23 cellular contexts compared by ENCODE assay signal in genomic region chr20:60035-60918, GRCh38. TPM values are rescaled to one million over a fixed set of nuclear protein-coding genes. Genes with fewer than 3 reads are reported as not detected.
DNase-seq lines count a peak whose midpoint lies in the region; ATAC-seq, FAIRE-seq and TF ChIP-seq lines count a peak whose summit lies in the region.
"Had no signal": no experiment of that assay in that cellular context is flagged by ENCODE, and none has a peak within 500 bp of the region (broad histone marks: within the 10 kb centered on the region; RNA-seq: fewer than 3 reads in every experiment).

No MANE protein-coding gene starts in this region.

- H3K9ac ChIP-seq in IMR-90 (ENCODE audit: low read depth, low read length) = peak overlapping the region; percentile 91
- no peak overlapping the region for H3K9ac ChIP-seq in K562 (ENCODE audit: insufficient read depth in 1 of 2, low read depth in 2 of 2, low read length in 2 of 2)
- H3K9ac ChIP-seq: BLaER1 had no signal

- no peaks in the 10 kb centered on the region for H3K79me1 ChIP-seq in IMR-90 (ENCODE audit: low read depth in 1 of 2, low read length in 2 of 2)

- BruUV-seq in IMR-90 (replicated peaks; lab: Mats Ljungman, UMichigan) (no TSS peak), K562 (replicated peaks; lab: Mats Ljungman, UMichigan) (no TSS peak)

- peak in 1 of 2 experiments; percentile 35 for DNase-seq in A549 (ENCODE audit: low read depth in 1 of 2, low spot score in 1 of 2)
- DNase-seq in IMR-90 = no peak
- DNase-seq in K562 (ENCODE audit: extremely low read depth in 1 of 4, low spot score in 3 of 4) = no peak
- peak; percentile 4 to 28 for DNase-seq in foreskin fibroblast
- no peak for DNase-seq in NCI-H2171 treated with DMSO at 0.1 percent for 48 hours (lab: John Stamatoyannopoulos, UW)
- no peak for DNase-seq in AG08396 (ENCODE audit: low spot score)
- DNase-seq: 8988T; Calu3; CD4-positive, alpha-beta memory T cell; H7; NCI-H1092 treated with DMSO at 0.1 percent for 48 hours; NCI-H146; NCI-H510A; NCI-H748 treated with DMSO at 0.1 percent for 48 hours; NK-92 treated with Interleukin-12 subunit alpha and Interleukin-12 subunit beta, amount 100 ng/mL, for 24 hours; SHP77 had no signal

- H3K23ac ChIP-seq in IMR-90 (ENCODE audit: low read depth, low read length) = no peak overlapping the region

- no peak overlapping the region for H2AK9ac ChIP-seq in IMR-90 (replicated peaks; ENCODE audit: low read depth, low read length, poor library complexity)

- no peaks in the 10 kb centered on the region for H3K36me3 ChIP-seq in IMR-90 (ENCODE audit: control insufficient read depth, insufficient read depth, low read length)
- no peaks in the 10 kb centered on the region for H3K36me3 ChIP-seq in K562 (ENCODE audit: control insufficient read depth, insufficient read depth, low read length)
- H3K36me3 ChIP-seq: BLaER1 had no signal

- TF ChIP-seq EP300 in A549 (IDR thresholded peaks at IDR 0.05) = no peak
- no peak for TF ChIP-seq EP300 in K562 (IDR thresholded peaks at IDR 0.05; ENCODE audit: low read length)

- H3K79me2 ChIP-seq in K562 (ENCODE audit: control insufficient read depth, insufficient read depth, low read length) = no peaks in the 10 kb centered on the region

- H3K4me1 ChIP-seq in A549 (no peaks in the 10 kb centered on the region), IMR-90 (ENCODE audit: control insufficient read depth, insufficient read depth, low read length) (peaks cover 2% of the 10 kb centered on the region; the same call in 1 of the 2 replicates), K562 (replicated peaks in 1 of 2; ENCODE audit: control insufficient read depth in 2 of 2, insufficient read depth in 2 of 2, low read length in 2 of 2) (peaks cover 0 to 3% of the 10 kb centered on the region in 2 experiments; a peak in 2 of 5 replicates)
- H3K4me1 ChIP-seq: BLaER1 had no signal

- no peak overlapping the region for H2AFZ ChIP-seq in IMR-90 (replicated peaks; ENCODE audit: low read length, poor library complexity)
- peak overlapping the region; percentile 68 for H2AFZ ChIP-seq in K562 (ENCODE audit: low read depth, low read length)

- no peaks in the 10 kb centered on the region for H3K27me3 ChIP-seq in IMR-90 (ENCODE audit: control insufficient read depth, insufficient read depth, low read length)
- no peaks in the 10 kb centered on the region for H3K27me3 ChIP-seq in K562 (ENCODE audit: control insufficient read depth in 2 of 2, insufficient read depth in 2 of 2, low read length in 2 of 2)
- H3K27me3 ChIP-seq: BLaER1 had no signal

- peak overlapping the region; percentile 86 for H2BK120ac ChIP-seq in IMR-90 (ENCODE audit: low read depth, low read length)

- POLR2A ChIA-PET in A549 (lab: Yijun Ruan, JAX) = no interaction called here
- POLR2A ChIA-PET in IMR-90 (lab: Charles Lee; ENCODE audit: unreplicated experiment) = no interaction called here
- POLR2A ChIA-PET in K562 (lab: Yijun Ruan, JAX) = no interaction called here

- intact Hi-C loops in IMR-90 (cut with micrococcal nuclease) = no loop called here
- intact Hi-C loops in K562 (cut with micrococcal nuclease) = no loop called here

- H3K27ac ChIP-seq in A549 = no peak overlapping the region
- peak overlapping the region; percentile 100 for H3K27ac ChIP-seq in IMR-90 (ENCODE audit: insufficient read depth, low read length)
- no peak overlapping the region for H3K27ac ChIP-seq in K562 (ENCODE audit: extremely low read depth, low read depth, low read length)
- H3K27ac ChIP-seq: BLaER1 had no signal

- H2BK20ac ChIP-seq in IMR-90 (ENCODE audit: low read depth, low read length) = peak overlapping the region; percentile 84; the same call in 1 of the 2 replicates

- peak overlapping the region; percentile 73; the same call in 1 of the 2 replicates for H4K91ac ChIP-seq in IMR-90 (ENCODE audit: insufficient read depth, low read depth, low read length)

- peak overlapping the region; percentile 100 for H4K5ac ChIP-seq in IMR-90 (ENCODE audit: low read depth, low read length)

- H2AK5ac ChIP-seq in IMR-90 (ENCODE audit: low read depth, low read length) = no peak overlapping the region

- H3K18ac ChIP-seq in IMR-90 (ENCODE audit: low read depth, low read length) = peak overlapping the region; percentile 100

- peak overlapping the region; percentile 71 to 94 for H4K8ac ChIP-seq in IMR-90 (ENCODE audit: low read depth in 2 of 2, low read length in 2 of 2)

- no peak overlapping the region for H3K56ac ChIP-seq in IMR-90 (ENCODE audit: extremely low read depth, insufficient read depth, low read length)

- ATAC-seq in A549 (peak; percentile 52 to 62), IMR-90 (ENCODE audit: low read depth) (peak; percentile 78), K562 (no peak), HG03432 (IDR thresholded peaks at IDR 0.05; ENCODE audit: unreplicated experiment) (no peak), HG02981 (IDR thresholded peaks at IDR 0.05; ENCODE audit: unreplicated experiment) (no peak)

- no peak for FAIRE-seq in A549 (lab: Jason Lieb, UNC)
- no peak for FAIRE-seq in K562 (lab: Jason Lieb, UNC)
- FAIRE-seq: GM12891 had no signal

- CTCF ChIA-PET in A549 (lab: Yijun Ruan, JAX) (no interaction called here), IMR-90 (lab: Yijun Ruan, JAX) (no interaction called here), K562 (lab: Yijun Ruan, JAX; ENCODE audit: low intra/inter-chr PET ratio) (no interaction called here)

- dilution Hi-C loops in IMR-90 (cut with HindIII; ENCODE audit: low sequenced_read_pairs, unreplicated experiment) = no loop called here

- no peak for TF ChIP-seq POLR2A in A549 (IDR thresholded peaks at IDR 0.05; ENCODE audit: low read length)
- TF ChIP-seq POLR2A in IMR-90 (IDR thresholded peaks at IDR 0.05; ENCODE audit: low read depth, low read length) = no peak
- no peak for TF ChIP-seq POLR2A in K562 (conservative IDR thresholded peaks at IDR 0.05)

- 26% methylated on average over 6 of the region's 6 CpGs for WGBS in A549 (ENCODE audit: missing lambda C conversion rate)
- 64 to 100% methylated on average over 2 to 5 of the region's 6 CpGs for WGBS in IMR-90 (ENCODE audit: extremely low coverage in 2 of 2, insufficient read length in 1 of 2), 2 experiments
- 34% methylated on average over 6 of the region's 6 CpGs for WGBS in K562 (ENCODE audit: insufficient coverage, low coverage, missing lambda C conversion rate)

- 0 out of 2 replicates have a peak overlapping the region, but pooled peaks have one; percentile 77 for H3K14ac ChIP-seq in IMR-90 (replicated peaks; ENCODE audit: low read depth, low read length)

- H3K4ac ChIP-seq in IMR-90 (ENCODE audit: low read depth, low read length) = peak overlapping the region; percentile 81

- H3K9me1 ChIP-seq in IMR-90 (ENCODE audit: insufficient read depth, low read length) = no peaks in the 10 kb centered on the region
- no peaks in the 10 kb centered on the region for H3K9me1 ChIP-seq in K562 (ENCODE audit: control insufficient read depth, insufficient read depth, low read length)

- TF ChIP-seq RAD21 in A549 (conservative IDR thresholded peaks at IDR 0.05 in 1 of 2, IDR thresholded peaks at IDR 0.05 in 1 of 2) (no peak), IMR-90 (IDR thresholded peaks at IDR 0.05; ENCODE audit: low read length) (no peak), K562 (CRISPR knock-in tag; conservative IDR thresholded peaks at IDR 0.05 in 1 of 2, IDR thresholded peaks at IDR 0.05 in 1 of 2) (no peak)

- peak overlapping the region; percentile 40; the same call in 1 of the 3 replicates for H2BK15ac ChIP-seq in IMR-90 (ENCODE audit: low read depth, low read length)

- H4K20me1 ChIP-seq in IMR-90 (ENCODE audit: insufficient read depth, low read length) (no peaks in the 10 kb centered on the region), K562 (replicated peaks; ENCODE audit: control insufficient read depth, insufficient read depth, low read length) (no peaks in the 10 kb centered on the region)
- H4K20me1 ChIP-seq: BLaER1 had no signal

- H3K9me3 ChIP-seq in A549 (peaks cover 21% of the 10 kb centered on the region), IMR-90 (ENCODE audit: control insufficient read depth, insufficient read depth, low read length) (peaks cover 14% of the 10 kb centered on the region), K562 (replicated peaks; ENCODE audit: control insufficient read depth, insufficient read depth, low read depth, low read length) (no peaks in the 10 kb centered on the region)

- no peak for TF ChIP-seq CTCF in A549 (IDR thresholded peaks at IDR 0.05)
- no peak for TF ChIP-seq CTCF in IMR-90 (conservative IDR thresholded peaks at IDR 0.05; ENCODE audit: low read depth, low read length)
- TF ChIP-seq CTCF in K562 (IDR thresholded peaks at IDR 0.05 in 2 of 3, conservative IDR thresholded peaks at IDR 0.05 in 1 of 3; ENCODE audit: insufficient read depth in 2 of 3, low read depth in 1 of 3, low read length in 3 of 3) = no peak
- TF ChIP-seq CTCF in foreskin fibroblast (IDR thresholded peaks at IDR 0.05; ENCODE audit: low read depth, low read length) = no peak

- in situ Hi-C loops in IMR-90 (cut with MboI; ENCODE audit: low sequenced_read_pairs) = no loop called here
- in situ Hi-C loops in K562 (cut with MboI) = no loop called here

- H2BK5ac ChIP-seq in IMR-90 (ENCODE audit: low read depth, low read length, poor library complexity, severe bottlenecking) = peak overlapping the region; percentile 94

- H3K4me2 ChIP-seq in A549 (no peak overlapping the region), IMR-90 (ENCODE audit: low read depth, low read length) (peak overlapping the region; percentile 93), K562 (ENCODE audit: insufficient read depth, low read length) (no peak overlapping the region)
- H3K4me2 ChIP-seq: BLaER1 had no signal

- H3K4me3 ChIP-seq in A549 = no peak overlapping the region
- no peak overlapping the region; the same call in 1 of the 2 replicates for H3K4me3 ChIP-seq in IMR-90 (ENCODE audit: insufficient read depth, low read depth, low read length)
- no peak overlapping the region for H3K4me3 ChIP-seq in K562
- H3K4me3 ChIP-seq in foreskin fibroblast (ENCODE audit: low read depth in 1 of 2, low read length in 2 of 2) = no peak overlapping the region
- H3K4me3 ChIP-seq: BLaER1 had no signal

RNA-seq across cellular contexts. Expression of gene DEFB125, which starts 27.2 kb away (rescaled TPM):
- not detected in 2 replicates for polyA plus RNA-seq in A549 (2011; rRNA removed)
- not detected in 2 replicates for polyA plus RNA-seq in A549 (2012; cell fraction: cytosol; rRNA removed)
- polyA plus RNA-seq in A549 (2012; cell fraction: nucleus; rRNA removed) = not detected in 2 replicates
- not detected in 3 replicates for polyA plus RNA-seq in A549 (2017; fragmentation: RNase III; extraction: RNeasy Plus Mini Kit Qiagen cat#74134 plus additional on column Dnase treatment)
- not detected in 2 replicates for polyA minus RNA-seq in A549 (2011; rRNA and poly(A)+ RNA removed)
- total RNA-seq in IMR-90 (2012; rRNA removed) = not detected in 2 replicates
- polyA plus RNA-seq in IMR-90 (2012; rRNA removed) = not detected in 2 replicates
- polyA plus RNA-seq in IMR-90 (2012; cell fraction: cytosol; rRNA removed) = not detected in 2 replicates
- polyA plus RNA-seq in IMR-90 (2012; cell fraction: nucleus; rRNA removed; ENCODE audit: low replicate concordance) = not detected in 2 replicates
- not detected in 2 replicates for total RNA-seq in K562 (2011; cell fraction: chromatin; rRNA removed; ENCODE audit: low replicate concordance)
- not detected in 2 replicates for total RNA-seq in K562 (2011; cell fraction: nucleolus; rRNA removed)
- not detected in 2 replicates for total RNA-seq in K562 (2011; cell fraction: nucleoplasm; rRNA removed)
- not detected in 2 replicates for total RNA-seq in K562 (2014; rRNA removed)
- not detected in 2 replicates for total RNA-seq in K562 (2014; rRNA removed; fragmentation: Illumina TruSeq; extraction: Trizol)
- not detected in 2 replicates for total RNA-seq in K562 (2015; rRNA removed; fragmentation: Illumina TruSeq; extraction: Trizol)
- total RNA-seq in K562 (2021) = not detected in 2 replicates
- not detected in 2 replicates for polyA plus RNA-seq in K562 (2011; rRNA removed)
- not detected in 2 replicates for polyA plus RNA-seq in K562 (2011; cell fraction: cytosol; rRNA removed)
- not detected in 2 replicates for polyA plus RNA-seq in K562 (2011; cell fraction: nucleus; rRNA removed)
- polyA plus RNA-seq in K562 (2012) = not detected in 2 replicates
- not detected in 2 replicates for polyA plus RNA-seq in K562 (2014; fragmentation: Illumina TruSeq; extraction: Trizol)
- not detected for polyA plus RNA-seq in K562 (2014; fragmentation: Nextera tagmentation; extraction: Ambion mirVana)
- not detected in 2 replicates for polyA plus RNA-seq in K562 (2014; rRNA removed)
- polyA minus RNA-seq in K562 (2011; rRNA and poly(A)+ RNA removed) = not detected in 2 replicates
- not detected in 2 replicates for polyA minus RNA-seq in K562 (2011; cell fraction: cytosol; rRNA and poly(A)+ RNA removed)
- not detected in 2 replicates for polyA minus RNA-seq in K562 (2011; cell fraction: nucleus; rRNA and poly(A)+ RNA removed)
- total RNA-seq: Calu3; CD4-positive, alpha-beta memory T cell; H7; HT-29; LHCN-M2 had no signal
- polyA plus RNA-seq: CD4-positive, alpha-beta memory T cell; IgD-negative memory B cell had no signal

Comparison
In these comparisons a context has a peak if more than half of its experiments do, and no peak if none do; other contexts are left out.
1. ATAC-seq: peak in A549 (2 of 2) and IMR-90 (single experiment); none in K562 (single experiment), HG03432 (single experiment) and HG02981 (single experiment).
2. DNase-seq: peak in foreskin fibroblast (2 of 2); none in IMR-90 (single experiment), K562 (0 of 4), NCI-H2171 treated with DMSO at 0.1 percent for 48 hours (single experiment) and AG08396 (single experiment).